ENCODE assay signal across 8 cellular contexts in genomic region chr15:70488002-70488605, GRCh38.
DNase-seq lines count a peak whose midpoint lies in the region; ATAC-seq lines count a peak whose summit lies in the region.

No MANE protein-coding gene starts in this region.

- no peak overlapping the region for H2AK5ac ChIP-seq in mesenchymal stem cell (ENCODE audit: low read length, severe bottlenecking)

- CTCF ChIA-PET in activated CD4-positive, alpha-beta memory T cell treated with anti-CD3 and anti-CD28 coated beads for 36 hours (lab: Charles Lee) = interaction anchor here (0.6 to 9.0 kb wide), 27 partner anchors 9 to 1012 kb away, joined by 3 to 81 read pairs (median 5); no protein-coding TSS in a partner anchor

- peak; percentile 31 to 66 (median 34) for DNase-seq in activated CD4-positive, CD25-positive, alpha-beta regulatory T cell (lab: John Stamatoyannopoulos, UW)
- peak; percentile 8 for DNase-seq in NCI-H526 treated with DMSO at 0.1 percent for 48 hours (lab: John Stamatoyannopoulos, UW)
- peak; percentile 84 for DNase-seq in activated CD4-positive, alpha-beta memory T cell treated with anti-CD3 and anti-CD28 coated beads for 36 hours
- DNase-seq in effector CD8-positive, alpha-beta T cell (lab: John Stamatoyannopoulos, UW) = peak; percentile 51
- DNase-seq in mesenchymal stem cell = peak; percentile 67
- DNase-seq in stimulated activated CD8-positive, alpha-beta memory T cell treated with anti-CD3 and anti-CD28 coated beads, Interleukin-7, amount 100 ng/mL, for 24 hours (ENCODE audit: low read depth) = peak; percentile 59

- intact Hi-C loops in activated CD4-positive, alpha-beta memory T cell treated with anti-CD3 and anti-CD28 coated beads for 36 hours (cut with micrococcal nuclease) = loop anchor here (5.0 kb wide), 1 partner anchor 966 kb away; no protein-coding TSS in a partner anchor

- 18% methylated on average over 6 of the region's 6 CpGs for WGBS in mesenchymal stem cell

- H3K4me1 Mint-ChIP-seq in activated CD4-positive, alpha-beta memory T cell treated with anti-CD3 and anti-CD28 coated beads for 36 hours (ENCODE audit: low read depth) = peaks cover 59% of the 10 kb centered on the region

- H2BK120ac ChIP-seq in mesenchymal stem cell (ENCODE audit: low read depth, low read length) = no peak overlapping the region

- no peak overlapping the region for H3K4ac ChIP-seq in mesenchymal stem cell (ENCODE audit: low read depth in 1 of 2, low read length in 2 of 2)

- no peak overlapping the region for H4K8ac ChIP-seq in mesenchymal stem cell (ENCODE audit: low read length)

- H2BK15ac ChIP-seq in mesenchymal stem cell (ENCODE audit: low read depth, poor library complexity, severe bottlenecking) = peak overlapping the region; percentile 20

- H3K36me3 ChIP-seq in mesenchymal stem cell (ENCODE audit: control insufficient read depth in 1 of 2, insufficient read depth in 2 of 2, low read depth in 1 of 2, low read length in 2 of 2) = no peaks in the 10 kb centered on the region

- no peak overlapping the region for H2BK5ac ChIP-seq in mesenchymal stem cell (ENCODE audit: low read depth, low read length, poor library complexity, severe bottlenecking)

- no peak overlapping the region for H3K4me2 ChIP-seq in mesenchymal stem cell (ENCODE audit: low read length, poor library complexity, severe bottlenecking)

- peak overlapping the region; percentile 8 for H3K4me3 Mint-ChIP-seq in activated CD4-positive, alpha-beta memory T cell treated with anti-CD3 and anti-CD28 coated beads for 36 hours

- H3K4me3 ChIP-seq in mesenchymal stem cell (ENCODE audit: insufficient read depth in 1 of 2, low read depth in 1 of 2, low read length in 2 of 2) = no peak overlapping the region

- no peak overlapping the region for H2BK12ac ChIP-seq in mesenchymal stem cell (ENCODE audit: low read length in 2 of 2)

- POLR2A ChIA-PET in activated CD4-positive, alpha-beta memory T cell treated with anti-CD3 and anti-CD28 coated beads for 36 hours (lab: Charles Lee) = interaction anchor here (0.6 to 1.4 kb wide), 2 partner anchors 18 to 955 kb away, joined by 3 to 6 read pairs; no protein-coding TSS in a partner anchor

- H4K91ac ChIP-seq in mesenchymal stem cell (ENCODE audit: low read length) = peak overlapping the region; percentile 29

- peaks cover 3 to 35% of the 10 kb centered on the region in 2 experiments for H3K27me3 ChIP-seq in mesenchymal stem cell (ENCODE audit: control insufficient read depth in 1 of 2, insufficient read depth in 1 of 2, low read length in 2 of 2)

- H3K27me3 Mint-ChIP-seq in activated CD4-positive, alpha-beta memory T cell treated with anti-CD3 and anti-CD28 coated beads for 36 hours = peaks cover 39% of the 10 kb centered on the region

- H2AFZ ChIP-seq in mesenchymal stem cell (ENCODE audit: low read depth, low read length) = no peak overlapping the region

- H3K18ac ChIP-seq in mesenchymal stem cell (ENCODE audit: low read depth in 1 of 2, low read length in 2 of 2) = no peak overlapping the region

- no peak overlapping the region for H3K9ac ChIP-seq in mesenchymal stem cell (ENCODE audit: low read length)

- H3K9me3 ChIP-seq in mesenchymal stem cell (ENCODE audit: control insufficient read depth, low read length) = no peaks in the 10 kb centered on the region

- H3K9me3 Mint-ChIP-seq in activated CD4-positive, alpha-beta memory T cell treated with anti-CD3 and anti-CD28 coated beads for 36 hours = no peaks in the 10 kb centered on the region

- peak overlapping the region; percentile 36 for H3K27ac Mint-ChIP-seq in activated CD4-positive, alpha-beta memory T cell treated with anti-CD3 and anti-CD28 coated beads for 36 hours

- no peak overlapping the region for H3K23ac ChIP-seq in mesenchymal stem cell (ENCODE audit: low read length in 2 of 2)

- no peak overlapping the region for H3K27ac ChIP-seq in mesenchymal stem cell (ENCODE audit: low read length, poor library complexity, severe bottlenecking)

- H3K79me1 ChIP-seq in mesenchymal stem cell (replicated peaks; ENCODE audit: low read length, poor library complexity, severe bottlenecking) = no peaks in the 10 kb centered on the region

- H3K14ac ChIP-seq in mesenchymal stem cell (ENCODE audit: low read length in 2 of 2) = no peak overlapping the region

- ATAC-seq in activated CD4-positive, CD25-positive, alpha-beta regulatory T cell treated with anti-CD3 and anti-CD28 coated beads, Interleukin-2, amount 50 U/mL, for 24 hours = no peak
- ATAC-seq in GM21526 (IDR thresholded peaks at IDR 0.05; ENCODE audit: low FRiP score, unreplicated experiment) = no peak

- H3K36me3 Mint-ChIP-seq in activated CD4-positive, alpha-beta memory T cell treated with anti-CD3 and anti-CD28 coated beads for 36 hours = peaks cover 2% of the 10 kb centered on the region

- peaks cover 26% of the 10 kb centered on the region for H3K4me1 ChIP-seq in mesenchymal stem cell (ENCODE audit: control insufficient read depth, insufficient read depth, low read depth, low read length)

Comparison
In these comparisons a context has a peak if more than half of its experiments do, and no peak if none do; other contexts are left out.
1. DNase-seq: peak in every context shown above with its lines; median percentile 84 in activated CD4-positive, alpha-beta memory T cell treated with anti-CD3 and anti-CD28 coated beads for 36 hours; 67 in mesenchymal stem cell; 59 in stimulated activated CD8-positive, alpha-beta memory T cell treated with anti-CD3 and anti-CD28 coated beads, Interleukin-7, amount 100 ng/mL, for 24 hours; 51 in effector CD8-positive, alpha-beta T cell; 34 in activated CD4-positive, CD25-positive, alpha-beta regulatory T cell; 8 in NCI-H526 treated with DMSO at 0.1 percent for 48 hours.